In genomic region chrX:118644378-118644777, GRCh38 we compare ENCODE assay signal across 8 cellular contexts.
DNase-seq lines count a peak whose midpoint lies in the region; ATAC-seq and TF ChIP-seq lines count a peak whose summit lies in the region.

No MANE protein-coding gene starts in this region.

- H3K9me3 ChIP-seq in cardiac muscle cell (ENCODE audit: low read depth) (no peaks in the 10 kb centered on the region), esophagus squamous epithelium (no peaks in the 10 kb centered on the region), sigmoid colon (no peaks in the 10 kb centered on the region)

- H3K4me3 ChIP-seq in cardiac muscle cell: no peak overlapping the region
- no peak overlapping the region for H3K4me3 ChIP-seq in esophagus squamous epithelium
- no peak overlapping the region for H3K4me3 ChIP-seq in sigmoid colon
- no peak overlapping the region for H3K4me3 ChIP-seq in coronary artery

- H3K27ac ChIP-seq in cardiac muscle cell (no peak overlapping the region), esophagus squamous epithelium (no peak overlapping the region), sigmoid colon (no peak overlapping the region), coronary artery (no peak overlapping the region)

- H3K36me3 ChIP-seq in cardiac muscle cell (no peaks in the 10 kb centered on the region), esophagus squamous epithelium (peaks cover 0 to 6% (median 0%) of the 10 kb centered on the region in 3 donors), sigmoid colon (peaks cover 0 to 7% (median 0%) of the 10 kb centered on the region in 4 donors)

- no peak for TF ChIP-seq POLR2A in esophagus squamous epithelium (IDR thresholded peaks at IDR 0.05)
- TF ChIP-seq POLR2A in sigmoid colon (IDR thresholded peaks at IDR 0.05): no peak

- peak; percentile 38 for TF ChIP-seq CTCF in cardiac muscle cell (IDR thresholded peaks at IDR 0.05; ENCODE audit: low read depth, low read length)
- peak in 5 of 6 experiments; percentile 17 to 59 (median 37) for TF ChIP-seq CTCF in esophagus squamous epithelium (IDR thresholded peaks at IDR 0.05)
- TF ChIP-seq CTCF in sigmoid colon (IDR thresholded peaks at IDR 0.05): peak in 3 of 4 experiments; percentile 26 to 38 (median 27)
- TF ChIP-seq CTCF in coronary artery (IDR thresholded peaks at IDR 0.05): no peak

- 36 to 58% methylated on average over 1 of the region's 1 CpG for WGBS in esophagus squamous epithelium, 2 donors
- WGBS in sigmoid colon, 2 donors: 14 to 62% methylated on average over 1 of the region's 1 CpG

- ATAC-seq in left ventricle myocardium superior (no peak), GM21515 (IDR thresholded peaks at IDR 0.05; ENCODE audit: unreplicated experiment) (no peak)

- intact Hi-C loops in left ventricle myocardium superior (cut with micrococcal nuclease) (loop anchor here (10.0 kb wide), 1 partner anchor 160 kb away; no protein-coding TSS in a partner anchor), esophagus squamous epithelium (cut with DNase I) (no loop called here), sigmoid colon (cut with DNase I) (no loop called here)

- H3K4me1 ChIP-seq in cardiac muscle cell (ENCODE audit: low read depth) (no peaks in the 10 kb centered on the region), esophagus squamous epithelium (no peaks in the 10 kb centered on the region), sigmoid colon (no peaks in the 10 kb centered on the region)

- DNase-seq in cardiac muscle cell (ENCODE audit: low read depth in 1 of 2, low spot score in 1 of 2) (peak; percentile 1 to 51), left ventricle myocardium superior (no peak), NOMO-1 treated with dmso at 0.1 percent for 144 hours (lab: John Stamatoyannopoulos, UW; ENCODE audit: unreplicated experiment) (peak; percentile 13), esophagus squamous epithelium (lab: John Stamatoyannopoulos, UW) (no peak), sigmoid colon (no peak), coronary artery (ENCODE audit: low spot score) (no peak), ureter (ENCODE audit: low spot score) (no peak)

- H3K27me3 ChIP-seq in cardiac muscle cell (no peaks in the 10 kb centered on the region), esophagus squamous epithelium (no peaks in the 10 kb centered on the region), sigmoid colon (no peaks in the 10 kb centered on the region)

- no peak for TF ChIP-seq EP300 in sigmoid colon (IDR thresholded peaks at IDR 0.05)

Comparison
In these comparisons a context has a peak if more than half of its experiments do, and no peak if none do; other contexts are left out.
1. DNase-seq: peak in cardiac muscle cell (2 of 2) and NOMO-1 treated with dmso at 0.1 percent for 144 hours (single experiment); none in left ventricle myocardium superior (single experiment), esophagus squamous epithelium (single experiment), sigmoid colon (single experiment), coronary artery (single experiment) and ureter (single experiment).